ENCODE assay signal across 24 cellular contexts in the genomic region with DNA sequence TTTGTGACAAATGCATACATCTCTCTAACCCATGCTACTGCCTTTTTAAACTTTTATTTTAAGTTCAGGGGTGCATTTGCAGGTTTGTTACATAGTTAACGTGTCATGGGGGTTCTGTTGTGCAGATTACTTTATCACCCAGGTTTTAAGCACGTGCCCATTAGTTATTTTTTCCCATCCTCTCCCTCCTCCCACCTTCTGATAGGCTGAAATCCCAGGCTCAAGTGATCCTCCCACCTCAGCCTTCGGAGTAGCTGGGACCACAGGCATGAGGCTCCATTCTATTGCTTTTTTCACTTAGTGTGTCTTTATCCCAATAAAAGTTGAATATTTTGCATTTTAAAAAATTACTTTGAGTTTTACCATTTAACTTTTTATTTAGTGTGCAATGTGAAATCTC.
DNase-seq lines count a peak whose midpoint lies in the region; ATAC-seq, FAIRE-seq and TF ChIP-seq lines count a peak whose summit lies in the region.
"Had no signal": no experiment of that assay in that cellular context is flagged by ENCODE, and none has a peak within 500 bp of the region (broad histone marks: within the 10 kb centered on the region; RNA-seq: fewer than 3 reads in every experiment).

No MANE protein-coding gene starts in this region.

- H3K27me3 Mint-ChIP-seq in T-helper 17 cell = no peaks in the 10 kb centered on the region
- H3K27me3 Mint-ChIP-seq: B cell; CD4-positive, alpha-beta T cell had no signal

- no peaks in the 10 kb centered on the region for H4K20me1 ChIP-seq in GM12878 (ENCODE audit: control insufficient read depth, insufficient read depth)

- H3K27ac Mint-ChIP-seq in T-helper 17 cell = peak overlapping the region; percentile 39
- H3K27ac Mint-ChIP-seq: B cell; CD4-positive, alpha-beta T cell had no signal

- no peak overlapping the region for H3K9ac ChIP-seq in GM12878 (ENCODE audit: control insufficient read depth, insufficient read depth, low read length)
- H3K9ac ChIP-seq: BLaER1 treated with 17β-estradiol and CSF1 and Interleukin-3, amounts not matched to agents 10 nM and 100 nM had no signal

- TSS peak; percentile 47 for BruUV-seq in GM12878 (replicated peaks; lab: Mats Ljungman, UMichigan)

- peaks cover 10% of the 10 kb centered on the region for H3K36me3 Mint-ChIP-seq in T-helper 17 cell (ENCODE audit: low read depth)

- no peak for TF ChIP-seq CTCF in GM12878 (IDR thresholded peaks at IDR 0.05 in 2 of 3, conservative IDR thresholded peaks at IDR 0.05 in 1 of 3; ENCODE audit: control insufficient read depth in 2 of 3, extremely low read depth in 1 of 3, insufficient read depth in 1 of 3, low read depth in 3 of 3, low read length in 3 of 3)
- no peak for TF ChIP-seq CTCF in pancreas (IDR thresholded peaks at IDR 0.05)

- no peak overlapping the region for H2AFZ ChIP-seq in GM12878 (ENCODE audit: control insufficient read depth, low read depth, low read length)

- FAIRE-seq in GM12878 (lab: Jason Lieb, UNC) (peak; percentile 18), pancreas (lab: Jason Lieb, UNC) (no peak)
- FAIRE-seq: A549, GM12891, GM19239 had no signal

- H3K4me3 Mint-ChIP-seq in T-helper 17 cell = no peak overlapping the region
- H3K4me3 Mint-ChIP-seq: B cell; CD4-positive, alpha-beta T cell; CD8-positive, alpha-beta T cell had no signal

- TF ChIP-seq RAD21 in GM12878 (IDR thresholded peaks at IDR 0.05; ENCODE audit: insufficient read depth, low read depth, low read length) = no peak

- no peaks in the 10 kb centered on the region for H3K27me3 ChIP-seq in GM12878 (replicated peaks in 1 of 2; ENCODE audit: control insufficient read depth in 2 of 2, insufficient read depth in 2 of 2, low read length in 1 of 2)
- no peaks in the 10 kb centered on the region for H3K27me3 ChIP-seq in pancreas
- H3K27me3 ChIP-seq: BLaER1 treated with 17β-estradiol and CSF1 and Interleukin-3, amounts not matched to agents 10 nM and 100 nM had no signal

- no peak overlapping the region for H3K27ac ChIP-seq in GM12878 (ENCODE audit: control insufficient read depth, insufficient read depth)
- no peak overlapping the region for H3K27ac ChIP-seq in pancreas
- H3K27ac ChIP-seq: A549; BLaER1 treated with 17β-estradiol and CSF1 and Interleukin-3, amounts not matched to agents 10 nM and 100 nM; C4-2B had no signal

- no peak overlapping the region for H3K4me3 ChIP-seq in GM12878
- no peak overlapping the region for H3K4me3 ChIP-seq in pancreas
- H3K4me3 ChIP-seq: A549; BLaER1 treated with 17β-estradiol and CSF1 and Interleukin-3, amounts not matched to agents 10 nM and 100 nM had no signal

- H3K79me2 ChIP-seq in GM12878 (ENCODE audit: control insufficient read depth, insufficient read depth, low read length) = no peaks in the 10 kb centered on the region

- DNase-seq in T-helper 17 cell = no peak
- no peak for DNase-seq in GM12878 (ENCODE audit: low read depth, low spot score)
- peak in 1 of 6 donors; percentile 9 for DNase-seq in pancreas
- DNase-seq in COLO829 (ENCODE audit: low spot score) = no peak
- DNase-seq in occipital lobe (lab: John Stamatoyannopoulos, UW) = no peak
- DNase-seq: 8988T; AML-193; CD4-positive, alpha-beta T cell; CD8-positive, alpha-beta T cell; COR-L47; DMS 273 treated with DMSO at 0.1 percent for 48 hours; DMS153; DMS53; DMS79; DND-41; EL; GDM1 had no signal

- no peak overlapping the region for H3K4me2 ChIP-seq in GM12878 (ENCODE audit: control insufficient read depth, insufficient read depth)
- H3K4me2 ChIP-seq: A549; BLaER1 treated with 17β-estradiol and CSF1 and Interleukin-3, amounts not matched to agents 10 nM and 100 nM had no signal

- no peak for TF ChIP-seq POLR2A in GM12878 (IDR thresholded peaks at IDR 0.05; ENCODE audit: low read depth, low read length)

- CTCF ChIA-PET in GM12878 (lab: Yijun Ruan, JAX) = no interaction called here

- H3K36me3 ChIP-seq in GM12878 (ENCODE audit: control insufficient read depth in 2 of 2, insufficient read depth in 2 of 2, low read length in 1 of 2) (peaks cover 4 to 25% of the 10 kb centered on the region in 2 experiments), pancreas (peaks cover 0 to 18% (median 0%) of the 10 kb centered on the region in 3 donors)

- H3K9me3 ChIP-seq in T-helper 17 cell (ENCODE audit: control insufficient read depth, low read length, poor library complexity, severe bottlenecking) = no peaks in the 10 kb centered on the region
- H3K9me3 ChIP-seq in GM12878 (replicated peaks; ENCODE audit: control insufficient read depth, insufficient read depth, low read length) = peaks cover 8% of the 10 kb centered on the region; the same call in 2 of the 3 replicates
- no peaks in the 10 kb centered on the region for H3K9me3 ChIP-seq in pancreas
- H3K9me3 ChIP-seq: A549 had no signal

- no peak for ATAC-seq in T-helper 17 cell
- no peak for ATAC-seq in GM12878
- ATAC-seq in pancreas = peak in 3 of 4 donors; percentile 55 to 79 (median 65)
- no peak for ATAC-seq in HG02884 (IDR thresholded peaks at IDR 0.05; ENCODE audit: unreplicated experiment)
- ATAC-seq: A549; CD8-positive, alpha-beta T cell had no signal

- TF ChIP-seq EP300 in GM12878 (IDR thresholded peaks at IDR 0.05; ENCODE audit: borderline replicate concordance in 1 of 2, control insufficient read depth in 1 of 2, low read depth in 2 of 2, low read length in 2 of 2) = no peak

- H3K4me1 ChIP-seq in GM12878 (ENCODE audit: control insufficient read depth, insufficient read depth, low read length) (no peaks in the 10 kb centered on the region), pancreas (no peaks in the 10 kb centered on the region)
- H3K4me1 ChIP-seq: A549; BLaER1 treated with 17β-estradiol and CSF1 and Interleukin-3, amounts not matched to agents 10 nM and 100 nM had no signal

- intact Hi-C loops in GM12878 (cut with micrococcal nuclease; ENCODE audit: unreplicated experiment) (no loop called here), pancreas (cut with DNase I) (no loop called here)

- in situ Hi-C loops in GM12878 (cut with MboI) = no loop called here

- SMC1A ChIA-PET in GM12878 (lab: Charles Lee; ENCODE audit: uncharacterized antibody, unreplicated experiment) = no interaction called here

- RAD21 ChIA-PET in GM12878 (lab: Charles Lee; ENCODE audit: unreplicated experiment) = no interaction called here

- POLR2A ChIA-PET in GM12878 (lab: Charles Lee) = no interaction called here

- no peaks in the 10 kb centered on the region for H3K4me1 Mint-ChIP-seq in T-helper 17 cell
- H3K4me1 Mint-ChIP-seq: B cell had no signal

- WGBS in GM12878 (ENCODE audit: insufficient coverage, insufficient replicate concordance, low lambda C conversion rate, missing lambda C conversion rate) = 96% methylated on average over 3 of the region's 3 CpGs
- 34 to 38% methylated on average over 3 of the region's 3 CpGs for WGBS in pancreas, 2 donors

TF ChIP-seq in GM12878, 131 proteins besides CTCF, POLR2A, EP300 and RAD21 (continues in another document):
- no peak for TF ChIP-seq MTA3 (IDR thresholded peaks at IDR 0.05; ENCODE audit: borderline replicate concordance, low read length)
- TF ChIP-seq, protein P1, sequence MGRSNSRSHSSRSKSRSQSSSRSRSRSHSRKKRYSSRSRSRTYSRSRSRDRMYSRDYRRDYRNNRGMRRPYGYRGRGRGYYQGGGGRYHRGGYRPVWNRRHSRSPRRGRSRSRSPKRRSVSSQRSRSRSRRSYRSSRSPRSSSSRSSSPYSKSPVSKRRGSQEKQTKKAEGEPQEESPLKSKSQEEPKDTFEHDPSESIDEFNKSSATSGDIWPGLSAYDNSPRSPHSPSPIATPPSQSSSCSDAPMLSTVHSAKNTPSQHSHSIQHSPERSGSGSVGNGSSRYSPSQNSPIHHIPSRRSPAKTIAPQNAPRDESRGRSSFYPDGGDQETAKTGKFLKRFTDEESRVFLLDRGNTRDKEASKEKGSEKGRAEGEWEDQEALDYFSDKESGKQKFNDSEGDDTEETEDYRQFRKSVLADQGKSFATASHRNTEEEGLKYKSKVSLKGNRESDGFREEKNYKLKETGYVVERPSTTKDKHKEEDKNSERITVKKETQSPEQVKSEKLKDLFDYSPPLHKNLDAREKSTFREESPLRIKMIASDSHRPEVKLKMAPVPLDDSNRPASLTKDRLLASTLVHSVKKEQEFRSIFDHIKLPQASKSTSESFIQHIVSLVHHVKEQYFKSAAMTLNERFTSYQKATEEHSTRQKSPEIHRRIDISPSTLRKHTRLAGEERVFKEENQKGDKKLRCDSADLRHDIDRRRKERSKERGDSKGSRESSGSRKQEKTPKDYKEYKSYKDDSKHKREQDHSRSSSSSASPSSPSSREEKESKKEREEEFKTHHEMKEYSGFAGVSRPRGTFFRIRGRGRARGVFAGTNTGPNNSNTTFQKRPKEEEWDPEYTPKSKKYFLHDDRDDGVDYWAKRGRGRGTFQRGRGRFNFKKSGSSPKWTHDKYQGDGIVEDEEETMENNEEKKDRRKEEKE (IDR thresholded peaks at IDR 0.05) = no peak
- no peak for TF ChIP-seq CHD2 (IDR thresholded peaks at IDR 0.05; ENCODE audit: borderline replicate concordance, low read depth, low read length)
- no peak for TF ChIP-seq ZNF217 (IDR thresholded peaks at IDR 0.05)
- TF ChIP-seq NRF1 (conservative IDR thresholded peaks at IDR 0.05; ENCODE audit: low read depth, low read length) = no peak
- no peak for TF ChIP-seq ZBTB11 (CRISPR knock-in tag; IDR thresholded peaks at IDR 0.05)

Comparison
In these comparisons a context has a peak if more than half of its experiments do, and no peak if none do; other contexts are left out.
1. ATAC-seq: peak in pancreas (3 of 4); none in T-helper 17 cell (single experiment), GM12878 (single experiment) and HG02884 (single experiment).